In the genomic region with DNA sequence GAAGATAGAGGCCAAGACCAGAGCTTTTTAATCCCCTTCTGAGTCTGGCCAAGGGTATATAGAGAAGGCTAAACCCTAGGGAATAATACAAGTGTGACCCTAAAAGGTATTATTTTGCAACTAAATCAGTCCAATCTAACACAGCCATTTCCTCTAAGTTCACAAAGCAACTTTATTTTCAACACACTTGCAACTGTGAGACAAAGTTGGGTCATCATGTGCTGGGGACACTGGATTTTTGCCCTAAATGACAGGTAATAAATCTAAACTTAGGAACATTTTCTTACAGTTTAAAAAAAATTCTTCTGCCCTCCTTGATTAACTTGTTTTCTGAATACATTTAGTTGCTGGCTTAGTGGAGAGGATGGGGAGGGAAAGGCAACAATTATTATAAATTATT, we compare ENCODE assay signal across 19 cellular contexts.
DNase-seq lines count a peak whose midpoint lies in the region; ATAC-seq and TF ChIP-seq lines count a peak whose summit lies in the region.
"Had no signal": no experiment of that assay in that cellular context is flagged by ENCODE, and none has a peak within 500 bp of the region (broad histone marks: within the 10 kb centered on the region; RNA-seq: fewer than 3 reads in every experiment).

No MANE protein-coding gene starts in this region.

- H3K4me3 ChIP-seq in foreskin fibroblast (ENCODE audit: low read depth in 1 of 2, low read length in 2 of 2), result no peak overlapping the region
- H3K4me3 ChIP-seq: left lung, mucosa of descending colon had no signal

- ATAC-seq in natural killer cell treated with Interleukin-12 subunit alpha and Interleukin-12 subunit beta and Interleukin-15 and Interleukin-18, amount 100 ng/mL, for 72 hours, result no peak
- ATAC-seq in natural killer cell (no peak), memory B cell (ENCODE audit: low read depth) (no peak), HG02610 (IDR thresholded peaks at IDR 0.05; ENCODE audit: unreplicated experiment) (no peak)
- ATAC-seq: left lung, mucosa of descending colon, Right ventricle myocardium inferior had no signal

- TF ChIP-seq CTCF in natural killer cell (IDR thresholded peaks at IDR 0.05), result no peak
- TF ChIP-seq CTCF in foreskin fibroblast (IDR thresholded peaks at IDR 0.05; ENCODE audit: low read depth, low read length), result no peak

- no peak for DNase-seq in natural killer cell treated with Interleukin-12 subunit alpha and Interleukin-12 subunit beta and Interleukin-15 and Interleukin-18, amount 100 ng/mL, for 72 hours (ENCODE audit: low spot score)
- DNase-seq in natural killer cell, result no peak
- no peak for DNase-seq in memory B cell (ENCODE audit: low spot score in 2 of 2)
- no peak for DNase-seq in foreskin fibroblast
- no peak for DNase-seq in MV-4-11 (lab: John Stamatoyannopoulos, UW)
- no peak for DNase-seq in SIG-M5 (lab: John Stamatoyannopoulos, UW)
- DNase-seq: activated naive CD4-positive, alpha-beta T cell; activated T-cell treated with anti-CD3 and anti-CD28 coated beads for 4 hours; CD4-positive, alpha-beta memory T cell; DMS153; effector memory CD4-positive, alpha-beta T cell; GF-D8; left lung; mucosa of descending colon; NCI-H1694 treated with DMSO at 0.1 percent for 48 hours; NCI-H69 had no signal

- H3K9me3 Mint-ChIP-seq in natural killer cell treated with Interleukin-12 subunit alpha and Interleukin-12 subunit beta and Interleukin-15 and Interleukin-18, amount 100 ng/mL, for 72 hours, result no peaks in the 10 kb centered on the region
- H3K9me3 Mint-ChIP-seq in natural killer cell (no peaks in the 10 kb centered on the region), memory B cell (no peaks in the 10 kb centered on the region)
- H3K9me3 Mint-ChIP-seq in activated naive CD8-positive, alpha-beta T cell (ENCODE audit: low read depth), result no peaks in the 10 kb centered on the region
- H3K9me3 Mint-ChIP-seq: CD4-positive, alpha-beta memory T cell had no signal

- peaks cover 15 to 37% of the 10 kb centered on the region in 2 donors for H3K4me1 Mint-ChIP-seq in natural killer cell treated with Interleukin-12 subunit alpha and Interleukin-12 subunit beta and Interleukin-15 and Interleukin-18, amount 100 ng/mL, for 72 hours (ENCODE audit: low read depth in 2 of 2)
- peaks cover 10 to 25% of the 10 kb centered on the region in 2 donors for H3K4me1 Mint-ChIP-seq in natural killer cell
- peaks cover 52% of the 10 kb centered on the region for H3K4me1 Mint-ChIP-seq in activated naive CD8-positive, alpha-beta T cell (ENCODE audit: low read depth)
- peaks cover 23% of the 10 kb centered on the region for H3K4me1 Mint-ChIP-seq in memory B cell

- intact Hi-C loops in natural killer cell (cut with micrococcal nuclease), result no loop called here

- H3K36me3 Mint-ChIP-seq in natural killer cell treated with Interleukin-12 subunit alpha and Interleukin-12 subunit beta and Interleukin-15 and Interleukin-18, amount 100 ng/mL, for 72 hours, result peaks cover 4% of the 10 kb centered on the region
- H3K36me3 Mint-ChIP-seq in natural killer cell, result no peaks in the 10 kb centered on the region
- H3K36me3 Mint-ChIP-seq in activated naive CD8-positive, alpha-beta T cell, result peaks cover 16% of the 10 kb centered on the region
- peaks cover 31% of the 10 kb centered on the region for H3K36me3 Mint-ChIP-seq in memory B cell

- peak overlapping the region; percentile 3 for H3K4me3 Mint-ChIP-seq in natural killer cell treated with Interleukin-12 subunit alpha and Interleukin-12 subunit beta and Interleukin-15 and Interleukin-18, amount 100 ng/mL, for 72 hours
- H3K4me3 Mint-ChIP-seq in natural killer cell (no peak overlapping the region), memory B cell (no peak overlapping the region)
- H3K4me3 Mint-ChIP-seq in activated naive CD8-positive, alpha-beta T cell, result no peak overlapping the region
- H3K4me3 Mint-ChIP-seq: CD4-positive, alpha-beta memory T cell had no signal

- H3K27ac Mint-ChIP-seq in natural killer cell treated with Interleukin-12 subunit alpha and Interleukin-12 subunit beta and Interleukin-15 and Interleukin-18, amount 100 ng/mL, for 72 hours, result peak overlapping the region; percentile 6 to 94
- H3K27ac Mint-ChIP-seq in natural killer cell (no peak overlapping the region), memory B cell (peak overlapping the region; percentile 29)
- H3K27ac Mint-ChIP-seq in activated naive CD8-positive, alpha-beta T cell, result peak overlapping the region; percentile 79

- H3K27me3 Mint-ChIP-seq in natural killer cell treated with Interleukin-12 subunit alpha and Interleukin-12 subunit beta and Interleukin-15 and Interleukin-18, amount 100 ng/mL, for 72 hours, result no peaks in the 10 kb centered on the region
- H3K27me3 Mint-ChIP-seq in natural killer cell (ENCODE audit: low read depth in 2 of 2) (no peaks in the 10 kb centered on the region), memory B cell (no peaks in the 10 kb centered on the region)
- no peaks in the 10 kb centered on the region for H3K27me3 Mint-ChIP-seq in activated naive CD8-positive, alpha-beta T cell
- H3K27me3 Mint-ChIP-seq: CD4-positive, alpha-beta memory T cell had no signal

Comparison
In these comparisons a context has a peak if more than half of its experiments do, and no peak if none do; other contexts are left out.
1. H3K27ac Mint-ChIP-seq: peak in natural killer cell treated with Interleukin-12 subunit alpha and Interleukin-12 subunit beta and Interleukin-15 and Interleukin-18, amount 100 ng/mL, for 72 hours (2 of 2), activated naive CD8-positive, alpha-beta T cell (single experiment) and memory B cell (single experiment); none in natural killer cell (0 of 2).